ENCODE assay signal across 8 cellular contexts in the genomic region with DNA sequence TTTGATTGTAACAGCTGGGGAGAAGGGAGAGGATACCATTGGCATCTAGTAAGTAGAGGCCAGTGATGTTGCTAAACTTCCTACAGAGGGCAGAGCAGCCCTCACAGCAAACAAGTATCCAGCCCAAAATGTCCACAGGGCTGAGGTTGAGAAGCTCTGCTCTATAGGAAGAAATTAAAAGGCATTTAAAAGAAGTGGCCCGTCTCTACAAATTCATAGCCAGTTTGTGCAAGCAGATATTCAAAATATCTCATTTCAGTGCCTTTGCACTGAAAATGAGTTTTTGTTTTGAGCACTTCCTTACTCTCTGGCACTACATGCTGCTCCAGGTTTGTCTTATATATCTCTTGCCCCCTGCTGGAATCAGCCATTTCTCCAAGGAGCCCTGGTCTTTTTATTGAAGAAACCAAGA.
DNase-seq lines count a peak whose midpoint lies in the region; ATAC-seq, FAIRE-seq and TF ChIP-seq lines count a peak whose summit lies in the region.

No MANE protein-coding gene starts in this region.

- in situ Hi-C loops in GM12878 (cut with MboI): no loop called here

- no peak for TF ChIP-seq POLR2A in GM12878 (IDR thresholded peaks at IDR 0.05; ENCODE audit: low read depth, low read length)

- no peak for TF ChIP-seq EP300 in GM12878 (IDR thresholded peaks at IDR 0.05; ENCODE audit: borderline replicate concordance in 1 of 2, control insufficient read depth in 1 of 2, low read depth in 2 of 2, low read length in 2 of 2)

- FAIRE-seq in GM12878 (lab: Jason Lieb, UNC) (no peak), HTR-8/SVneo (lab: Jason Lieb, UNC) (no peak)

- H3K27ac ChIP-seq in GM12878 (ENCODE audit: control insufficient read depth, insufficient read depth): no peak overlapping the region

- H3K9me3 ChIP-seq in GM12878 (replicated peaks; ENCODE audit: control insufficient read depth, insufficient read depth, low read length): no peaks in the 10 kb centered on the region

- intact Hi-C loops in GM12878 (cut with micrococcal nuclease; ENCODE audit: unreplicated experiment): loop anchor here (1.0 to 10.0 kb wide), 2 partner anchors 216 to 285 kb away; no protein-coding TSS in a partner anchor

- POLR2A ChIA-PET in GM12878 (lab: Charles Lee): no interaction called here

- CTCF ChIA-PET in GM12878 (lab: Yijun Ruan, JAX): interaction anchor here (0.6 to 3.5 kb wide), 26 partner anchors 12 to 503 kb away, joined by 3 to 17 read pairs (median 3); no protein-coding TSS in a partner anchor

- WGBS in GM12878 (ENCODE audit: insufficient coverage, insufficient replicate concordance, low lambda C conversion rate, missing lambda C conversion rate): 37% methylated on average over 1 of the region's 1 CpG

- no peaks in the 10 kb centered on the region for H3K36me3 ChIP-seq in GM12878 (ENCODE audit: control insufficient read depth in 2 of 2, insufficient read depth in 2 of 2, low read length in 1 of 2)

- H2AFZ ChIP-seq in GM12878 (ENCODE audit: control insufficient read depth, low read depth, low read length): no peak overlapping the region

- peak; percentile 93 for ATAC-seq in GM12878
- ATAC-seq in HG03280 (IDR thresholded peaks at IDR 0.05; ENCODE audit: unreplicated experiment): no peak
- ATAC-seq in activated CD4-positive, CD25-positive, alpha-beta regulatory T cell treated with anti-CD3 and anti-CD28 coated beads, Interleukin-2, amount 50 U/mL, for 24 hours: no peak

- H3K4me1 ChIP-seq in GM12878 (ENCODE audit: control insufficient read depth, insufficient read depth, low read length): no peaks in the 10 kb centered on the region

- SMC1A ChIA-PET in GM12878 (lab: Charles Lee; ENCODE audit: uncharacterized antibody, unreplicated experiment): interaction anchor here (0.7 to 2.1 kb wide), 14 partner anchors 9 to 477 kb away, joined by 3 to 12 read pairs (median 4); no protein-coding TSS in a partner anchor

- no TSS peak for BruUV-seq in GM12878 (replicated peaks; lab: Mats Ljungman, UMichigan)

- DNase-seq in NCI-H82 (lab: John Stamatoyannopoulos, UW): peak; percentile 33
- no peak for DNase-seq in NCI-H82 treated with DMSO at 0.1 percent for 48 hours (lab: John Stamatoyannopoulos, UW; ENCODE audit: unreplicated experiment)
- DNase-seq in NCI-H1694 treated with DMSO at 0.1 percent for 48 hours (lab: John Stamatoyannopoulos, UW): peak; percentile 23
- no peak for DNase-seq in GM12878 (ENCODE audit: low read depth, low spot score)
- DNase-seq in left kidney (ENCODE audit: low read depth, low spot score): peak; percentile 83
- no peak for DNase-seq in HTR-8/SVneo (ENCODE audit: insufficient read length, low spot score)

- RAD21 ChIA-PET in GM12878 (lab: Charles Lee; ENCODE audit: unreplicated experiment): interaction anchor here (0.8 to 1.9 kb wide), 13 partner anchors 9 to 286 kb away, joined by 3 to 10 read pairs (median 3); no protein-coding TSS in a partner anchor

- no peaks in the 10 kb centered on the region for H3K27me3 ChIP-seq in GM12878 (replicated peaks in 1 of 2; ENCODE audit: control insufficient read depth in 2 of 2, insufficient read depth in 2 of 2, low read length in 1 of 2)

- no peak overlapping the region for H3K9ac ChIP-seq in GM12878 (ENCODE audit: control insufficient read depth, insufficient read depth, low read length)

- TF ChIP-seq CTCF in GM12878 (IDR thresholded peaks at IDR 0.05 in 2 of 3, conservative IDR thresholded peaks at IDR 0.05 in 1 of 3; ENCODE audit: control insufficient read depth in 2 of 3, extremely low read depth in 1 of 3, insufficient read depth in 1 of 3, low read depth in 3 of 3, low read length in 3 of 3): peak; percentile 30 to 58 (median 56); a peak in 5 of 6 replicates

- H4K20me1 ChIP-seq in GM12878 (ENCODE audit: control insufficient read depth, insufficient read depth): no peaks in the 10 kb centered on the region

- no peak overlapping the region for H3K4me2 ChIP-seq in GM12878 (ENCODE audit: control insufficient read depth, insufficient read depth)

- H3K79me2 ChIP-seq in GM12878 (ENCODE audit: control insufficient read depth, insufficient read depth, low read length): no peaks in the 10 kb centered on the region

- no peak overlapping the region for H3K4me3 ChIP-seq in GM12878

- TF ChIP-seq RAD21 in GM12878 (IDR thresholded peaks at IDR 0.05; ENCODE audit: insufficient read depth, low read depth, low read length): peak; percentile 69

TF ChIP-seq in GM12878, 131 proteins besides CTCF, POLR2A, EP300 and RAD21:
- TF ChIP-seq YY1 (IDR thresholded peaks at IDR 0.05; ENCODE audit: low read depth, low read length): 0 out of 2 replicates have a peak, but pooled peaks have one; percentile 47
- TF ChIP-seq, protein P1, sequence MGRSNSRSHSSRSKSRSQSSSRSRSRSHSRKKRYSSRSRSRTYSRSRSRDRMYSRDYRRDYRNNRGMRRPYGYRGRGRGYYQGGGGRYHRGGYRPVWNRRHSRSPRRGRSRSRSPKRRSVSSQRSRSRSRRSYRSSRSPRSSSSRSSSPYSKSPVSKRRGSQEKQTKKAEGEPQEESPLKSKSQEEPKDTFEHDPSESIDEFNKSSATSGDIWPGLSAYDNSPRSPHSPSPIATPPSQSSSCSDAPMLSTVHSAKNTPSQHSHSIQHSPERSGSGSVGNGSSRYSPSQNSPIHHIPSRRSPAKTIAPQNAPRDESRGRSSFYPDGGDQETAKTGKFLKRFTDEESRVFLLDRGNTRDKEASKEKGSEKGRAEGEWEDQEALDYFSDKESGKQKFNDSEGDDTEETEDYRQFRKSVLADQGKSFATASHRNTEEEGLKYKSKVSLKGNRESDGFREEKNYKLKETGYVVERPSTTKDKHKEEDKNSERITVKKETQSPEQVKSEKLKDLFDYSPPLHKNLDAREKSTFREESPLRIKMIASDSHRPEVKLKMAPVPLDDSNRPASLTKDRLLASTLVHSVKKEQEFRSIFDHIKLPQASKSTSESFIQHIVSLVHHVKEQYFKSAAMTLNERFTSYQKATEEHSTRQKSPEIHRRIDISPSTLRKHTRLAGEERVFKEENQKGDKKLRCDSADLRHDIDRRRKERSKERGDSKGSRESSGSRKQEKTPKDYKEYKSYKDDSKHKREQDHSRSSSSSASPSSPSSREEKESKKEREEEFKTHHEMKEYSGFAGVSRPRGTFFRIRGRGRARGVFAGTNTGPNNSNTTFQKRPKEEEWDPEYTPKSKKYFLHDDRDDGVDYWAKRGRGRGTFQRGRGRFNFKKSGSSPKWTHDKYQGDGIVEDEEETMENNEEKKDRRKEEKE (IDR thresholded peaks at IDR 0.05): no peak
- TF ChIP-seq SMC3 (IDR thresholded peaks at IDR 0.05; ENCODE audit: borderline replicate concordance, low read length): peak; percentile 52; the same call in 1 of the 2 replicates
TF ChIP-seq in GM12878: peak in this region for 2.

Comparison
In these comparisons a context has a peak if more than half of its experiments do, and no peak if none do; other contexts are left out.
1. DNase-seq: peak in NCI-H82 (single experiment), NCI-H1694 treated with DMSO at 0.1 percent for 48 hours (single experiment) and left kidney (single experiment); none in NCI-H82 treated with DMSO at 0.1 percent for 48 hours (single experiment), GM12878 (single experiment) and HTR-8/SVneo (single experiment).